35 cellular contexts compared by ENCODE assay signal in genomic region chr1:217703326-217703725, GRCh38.
"Had no signal": no experiment of that assay in that cellular context is flagged by ENCODE, and none has a peak within 500 bp of the region (broad histone marks: within the 10 kb centered on the region; RNA-seq: fewer than 3 reads in every experiment).

No MANE protein-coding gene starts in this region.

- H3K36me3 ChIP-seq: MG63 had no signal

- H3K27me3 ChIP-seq: MG63 had no signal

- H3K27ac ChIP-seq: KMS-11 had no signal

- H3K4me2 ChIP-seq: KMS-11 had no signal

- H3K4me3 ChIP-seq: MG63 had no signal

- H3K9ac ChIP-seq: KMS-11 had no signal

- DNase-seq: Karpas-422, Kasumi-1, KG1, MG63, MM.1S, MV-4-11, NCI-H1048, NCI-H1092, NCI-H1092 treated with DMSO at 0.1 percent for 48 hours, NCI-H1105, NCI-H1105 treated with DMSO at 0.1 percent for 48 hours, NCI-H1417, NCI-H1417 treated with DMSO at 0.1 percent for 48 hours, NCI-H1436, NCI-H1436 treated with DMSO at 0.1 percent for 48 hours, NCI-H146, NCI-H1694, NCI-H1694 treated with DMSO at 0.1 percent for 48 hours, NCI-H187, NCI-H187 treated with DMSO at 0.1 percent for 48 hours, NCI-H1930, NCI-H2029, NCI-H2029 treated with DMSO at 0.1 percent for 48 hours, NCI-H2081, NCI-H2081 treated with DMSO at 0.1 percent for 48 hours, NCI-H2171, NCI-H2171 treated with DMSO at 0.1 percent for 48 hours, NCI-H2227 treated with DMSO at 0.1 percent for 48 hours, NCI-H226, NCI-H345, NCI-H446, NCI-H446 treated with DMSO at 0.1 percent for 48 hours, NCI-H510A, NCI-H510A treated with DMSO at 0.1 percent for 48 hours had no signal
